In the genomic region with DNA sequence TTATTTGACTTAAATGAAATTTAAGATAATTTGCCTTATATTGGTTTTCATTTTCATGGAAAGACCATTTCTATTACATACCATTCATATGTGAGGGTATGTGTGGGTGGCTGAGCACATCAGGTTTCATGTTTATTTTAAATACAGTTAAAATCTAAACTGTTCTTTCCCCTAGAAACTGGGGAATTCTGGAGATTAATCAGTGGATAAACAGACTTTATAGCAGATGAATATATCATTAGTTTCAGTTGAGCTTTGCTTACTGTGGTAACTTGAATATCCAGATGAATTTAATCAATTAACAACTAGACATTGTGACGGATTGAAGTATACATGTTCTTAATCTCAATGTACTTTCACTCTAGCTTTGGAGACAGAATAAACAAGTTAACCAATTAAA, we compare ENCODE assay signal across 28 cellular contexts.
"Had no signal": no experiment of that assay in that cellular context is flagged by ENCODE, and none has a peak within 500 bp of the region (broad histone marks: within the 10 kb centered on the region; RNA-seq: fewer than 3 reads in every experiment).

No MANE protein-coding gene starts in this region.

- H3K36me3 Mint-ChIP-seq: activated naive CD4-positive, alpha-beta T cell treated with anti-CD3 and anti-CD28 coated beads, Interleukin-2, amount 50 U/mL, for 24 hours; naive B cell; stimulated activated naive B cell treated with anti-CD40 and anti-IgM and Interleukin-4, amounts not matched to agents 10 μg/mL and 1 μg/mL and 100 μg/mL, for 72 hours had no signal

- H3K27me3 ChIP-seq: esophagus squamous epithelium, gastrocnemius medialis, sigmoid colon, suprapubic skin, tibial artery, upper lobe of right lung had no signal

- FAIRE-seq: bronchial epithelial cell, colon, pancreas had no signal

- H3K4me1 Mint-ChIP-seq: activated naive CD4-positive, alpha-beta T cell treated with anti-CD3 and anti-CD28 coated beads, Interleukin-2, amount 50 U/mL, for 24 hours; activated naive CD8-positive, alpha-beta T cell treated with anti-CD3 and anti-CD28 coated beads, Interleukin-2, amount 50 U/mL, for 24 hours; activated T-helper 17 cell treated with anti-CD3 and anti-CD28 coated beads, Interleukin-2, amount 50 U/mL, for 72 hours; naive B cell; stimulated activated naive B cell treated with anti-CD40 and anti-IgM and Interleukin-4, amounts not matched to agents 10 μg/mL and 1 μg/mL and 100 μg/mL, for 72 hours had no signal

- H3K9me3 ChIP-seq: esophagus squamous epithelium, gastrocnemius medialis, pancreas, prostate gland, sigmoid colon, suprapubic skin, tibial artery, upper lobe of right lung had no signal

- H3K9me3 Mint-ChIP-seq: activated CD8-positive, alpha-beta T cell treated with anti-CD3 and anti-CD28 coated beads for 36 hours; activated naive CD4-positive, alpha-beta T cell treated with anti-CD3 and anti-CD28 coated beads, Interleukin-2, amount 50 U/mL, for 24 hours; activated T-cell treated with anti-CD3 and anti-CD28 coated beads, Interleukin-2, amount 50 U/mL, for 4 hours; activated T-helper 17 cell treated with anti-CD3 and anti-CD28 coated beads, Interleukin-2, amount 50 U/mL, for 72 hours had no signal

- H3K4me1 ChIP-seq: esophagus squamous epithelium, gastrocnemius medialis, pancreas, prostate gland, sigmoid colon, suprapubic skin, tibial artery, upper lobe of right lung had no signal

- H3K36me3 ChIP-seq: esophagus squamous epithelium, gastrocnemius medialis, pancreas, prostate gland, sigmoid colon, suprapubic skin, tibial artery, upper lobe of right lung had no signal

- H3K27ac ChIP-seq: esophagus squamous epithelium, gastrocnemius medialis, pancreas, prostate gland, sigmoid colon, suprapubic skin, tibial artery, upper lobe of right lung had no signal

- H3K4me3 ChIP-seq: esophagus squamous epithelium, gastrocnemius medialis, pancreas, prostate gland, sigmoid colon, suprapubic skin, tibial artery, upper lobe of right lung had no signal

- H3K27ac Mint-ChIP-seq: activated CD8-positive, alpha-beta T cell treated with anti-CD3 and anti-CD28 coated beads for 36 hours; activated naive CD4-positive, alpha-beta T cell treated with anti-CD3 and anti-CD28 coated beads, Interleukin-2, amount 50 U/mL, for 24 hours; activated naive CD8-positive, alpha-beta T cell treated with anti-CD3 and anti-CD28 coated beads, Interleukin-2, amount 50 U/mL, for 24 hours; activated T-helper 17 cell treated with anti-CD3 and anti-CD28 coated beads, Interleukin-2, amount 50 U/mL, for 72 hours; naive B cell; stimulated activated naive B cell treated with anti-CD40 and anti-IgM and Interleukin-4, amounts not matched to agents 10 μg/mL and 1 μg/mL and 100 μg/mL, for 72 hours had no signal

- H3K4me3 Mint-ChIP-seq: activated CD8-positive, alpha-beta T cell treated with anti-CD3 and anti-CD28 coated beads for 36 hours; activated naive CD4-positive, alpha-beta T cell treated with anti-CD3 and anti-CD28 coated beads, Interleukin-2, amount 50 U/mL, for 24 hours; activated naive CD8-positive, alpha-beta T cell treated with anti-CD3 and anti-CD28 coated beads, Interleukin-2, amount 50 U/mL, for 24 hours; activated T-cell treated with anti-CD3 and anti-CD28 coated beads, Interleukin-2, amount 50 U/mL, for 4 hours; activated T-helper 17 cell treated with anti-CD3 and anti-CD28 coated beads, Interleukin-2, amount 50 U/mL, for 72 hours; naive B cell; stimulated activated naive B cell treated with anti-CD40 and anti-IgM and Interleukin-4, amounts not matched to agents 10 μg/mL and 1 μg/mL and 100 μg/mL, for 72 hours had no signal

- DNase-seq: activated CD4-positive, alpha-beta T cell treated with anti-CD3 and anti-CD28 coated beads, Interleukin-2, amount 50 U/mL, for 1 hour; activated CD4-positive, CD25-positive, alpha-beta regulatory T cell treated with anti-CD3 and anti-CD28 coated beads, Interleukin-2, amount 50 U/mL, for 72 hours; activated CD8-positive, alpha-beta T cell treated with anti-CD3 and anti-CD28 coated beads for 36 hours; activated naive CD8-positive, alpha-beta T cell treated with anti-CD3 and anti-CD28 coated beads, Interleukin-2, amount 50 U/mL, for 24 hours; activated T-cell treated with anti-CD3 and anti-CD28 coated beads, Interleukin-2, amount 50 U/mL, for 4 hours; dermis blood vessel endothelial cell; effector CD4-positive, alpha-beta T cell; esophagus squamous epithelium; gastrocnemius medialis; glutamatergic neuron; islet precursor cell; left cardiac atrium; mammary epithelial cell; naive B cell; pancreas; sigmoid colon; stimulated activated CD4-positive, alpha-beta T cell treated with anti-CD3 and anti-CD28 coated beads, Interleukin-15, amount 100 ng/mL, for 24 hours; stimulated activated CD4-positive, alpha-beta T cell treated with anti-CD3 and anti-CD28 coated beads, Interleukin-2, amount 100 ng/mL, for 24 hours; stimulated activated naive B cell treated with anti-CD40 and anti-IgM and Interleukin-4, amounts not matched to agents 10 μg/mL and 1 μg/mL and 100 μg/mL, for 72 hours; T-helper 2 cell; tibial artery; upper lobe of right lung had no signal

- H3K27me3 Mint-ChIP-seq: stimulated activated naive B cell treated with anti-CD40 and anti-IgM and Interleukin-4, amounts not matched to agents 10 μg/mL and 1 μg/mL and 100 μg/mL, for 72 hours had no signal

- ATAC-seq: activated CD8-positive, alpha-beta T cell treated with anti-CD3 and anti-CD28 coated beads for 36 hours; activated naive CD8-positive, alpha-beta T cell treated with anti-CD3 and anti-CD28 coated beads, Interleukin-2, amount 50 U/mL, for 24 hours; activated T-cell treated with anti-CD3 and anti-CD28 coated beads, Interleukin-2, amount 50 U/mL, for 4 hours; activated T-helper 17 cell treated with anti-CD3 and anti-CD28 coated beads, Interleukin-2, amount 50 U/mL, for 72 hours; gastrocnemius medialis; left cardiac atrium; pancreas; stimulated activated naive B cell treated with anti-CD40 and anti-IgM and Interleukin-4, amounts not matched to agents 10 μg/mL and 1 μg/mL and 100 μg/mL, for 72 hours; upper lobe of right lung had no signal
